Comparison of ENCODE assay signal across 21 cellular contexts in genomic region chr13:34127523-34127922, GRCh38.
DNase-seq lines count a peak whose midpoint lies in the region; ATAC-seq and TF ChIP-seq lines count a peak whose summit lies in the region.
"Had no signal": no experiment of that assay in that cellular context is flagged by ENCODE, and none has a peak within 500 bp of the region (broad histone marks: within the 10 kb centered on the region; RNA-seq: fewer than 3 reads in every experiment).

No MANE protein-coding gene starts in this region.

- no peaks in the 10 kb centered on the region for H3K36me3 ChIP-seq in H7 (replicated peaks; ENCODE audit: control insufficient read depth, insufficient read depth, low read length)
- H3K36me3 ChIP-seq in HUES6 (ENCODE audit: control insufficient read depth, insufficient read depth, low read length), result no peaks in the 10 kb centered on the region
- no peaks in the 10 kb centered on the region for H3K36me3 ChIP-seq in iPS-20b (ENCODE audit: insufficient read depth, low read depth, low read length)
- H3K36me3 ChIP-seq in lower lobe of right lung, result no peaks in the 10 kb centered on the region
- H3K36me3 ChIP-seq: BE2C; BLaER1 treated with 17β-estradiol and CSF1 and Interleukin-3, amounts not matched to agents 10 nM and 100 nM had no signal

- DNase-seq in H7, result peak; percentile 5
- DNase-seq in astrocyte of the cerebellum (ENCODE audit: low read depth), result peak; percentile 3
- no peak for DNase-seq in activated T-cell treated with anti-CD3 and anti-CD28 coated beads, Interleukin-2, amount 50 U/mL, for 72 hours
- no peak for DNase-seq in NCI-H2227 treated with DMSO at 0.1 percent for 48 hours (lab: John Stamatoyannopoulos, UW)
- DNase-seq in lower lobe of right lung, result no peak
- DNase-seq: 8988T; ACHN; AML-193; BE2C; CD4-positive, alpha-beta T cell; CD8-positive, alpha-beta memory T cell; DMS 273 treated with DMSO at 0.1 percent for 48 hours; DMS79; EL; GF-D8; HCEC 1CT had no signal

- H3K27me3 ChIP-seq in H7 (ENCODE audit: control insufficient read depth, insufficient read depth, low read length) (no peaks in the 10 kb centered on the region), HUES6 (ENCODE audit: control insufficient read depth, insufficient read depth, low read length) (no peaks in the 10 kb centered on the region), iPS-20b (ENCODE audit: insufficient read depth, low read length) (no peaks in the 10 kb centered on the region), lower lobe of right lung (ENCODE audit: low read depth) (no peaks in the 10 kb centered on the region)
- H3K27me3 ChIP-seq: BE2C; BLaER1 treated with 17β-estradiol and CSF1 and Interleukin-3, amounts not matched to agents 10 nM and 100 nM had no signal

- H3K9ac ChIP-seq in HUES6 (ENCODE audit: low read length) (no peak overlapping the region), iPS-20b (ENCODE audit: low read depth, low read length) (no peak overlapping the region)
- H3K9ac ChIP-seq: BLaER1 treated with 17β-estradiol and CSF1 and Interleukin-3, amounts not matched to agents 10 nM and 100 nM had no signal

- no peaks in the 10 kb centered on the region for H3K9me3 ChIP-seq in HUES6 (ENCODE audit: control insufficient read depth, insufficient read depth, low read depth, low read length)
- H3K9me3 ChIP-seq in iPS-20b (ENCODE audit: insufficient read depth, low read depth, low read length), result no peaks in the 10 kb centered on the region
- no peaks in the 10 kb centered on the region for H3K9me3 ChIP-seq in lower lobe of right lung
- H3K9me3 ChIP-seq: A549; BE2C; BLaER1 treated with 17β-estradiol and CSF1 and Interleukin-3, amounts not matched to agents 10 nM and 100 nM had no signal

- no peaks in the 10 kb centered on the region for H3K9me3 Mint-ChIP-seq in activated T-cell treated with anti-CD3 and anti-CD28 coated beads, Interleukin-2, amount 50 U/mL, for 72 hours
- H3K9me3 Mint-ChIP-seq: CD4-positive, alpha-beta T cell had no signal

- H3K36me3 Mint-ChIP-seq in activated T-cell treated with anti-CD3 and anti-CD28 coated beads, Interleukin-2, amount 50 U/mL, for 72 hours (ENCODE audit: insufficient read depth in 2 of 2), result no peaks in the 10 kb centered on the region
- H3K36me3 Mint-ChIP-seq: CD14-positive monocyte; CD8-positive, alpha-beta memory T cell had no signal

- H3K27ac Mint-ChIP-seq in activated T-cell treated with anti-CD3 and anti-CD28 coated beads, Interleukin-2, amount 50 U/mL, for 72 hours, result no peak overlapping the region
- H3K27ac Mint-ChIP-seq: CD14-positive monocyte; CD4-positive, alpha-beta T cell; CD8-positive, alpha-beta memory T cell had no signal

- no peak overlapping the region for H3K27ac ChIP-seq in HUES6 (ENCODE audit: low read depth, low read length)
- no peak overlapping the region for H3K27ac ChIP-seq in iPS-20b (ENCODE audit: low read length)
- H3K27ac ChIP-seq in lower lobe of right lung, result no peak overlapping the region
- H3K27ac ChIP-seq: A549; BLaER1 treated with 17β-estradiol and CSF1 and Interleukin-3, amounts not matched to agents 10 nM and 100 nM had no signal

- no peaks in the 10 kb centered on the region for H3K4me1 Mint-ChIP-seq in activated T-cell treated with anti-CD3 and anti-CD28 coated beads, Interleukin-2, amount 50 U/mL, for 72 hours (ENCODE audit: low read depth)
- H3K4me1 Mint-ChIP-seq: CD14-positive monocyte; CD8-positive, alpha-beta memory T cell had no signal

- ATAC-seq in activated T-cell treated with anti-CD3 and anti-CD28 coated beads, Interleukin-2, amount 50 U/mL, for 72 hours (replicated peaks in 1 of 2), result no peak
- no peak for ATAC-seq in lower lobe of right lung
- ATAC-seq: A549 had no signal

- H3K27me3 Mint-ChIP-seq in activated T-cell treated with anti-CD3 and anti-CD28 coated beads, Interleukin-2, amount 50 U/mL, for 72 hours (ENCODE audit: low read depth), result no peaks in the 10 kb centered on the region
- H3K27me3 Mint-ChIP-seq: CD4-positive, alpha-beta T cell; CD8-positive, alpha-beta memory T cell had no signal

- H3K4me1 ChIP-seq in HUES6 (ENCODE audit: control insufficient read depth, insufficient read depth, low read length) (peaks cover 21% of the 10 kb centered on the region; the same call in 1 of the 2 replicates), iPS-20b (ENCODE audit: insufficient read depth, low read length) (peaks cover 29% of the 10 kb centered on the region; the same call in 1 of the 2 replicates), lower lobe of right lung (no peaks in the 10 kb centered on the region)
- H3K4me1 ChIP-seq: BE2C; BLaER1 treated with 17β-estradiol and CSF1 and Interleukin-3, amounts not matched to agents 10 nM and 100 nM had no signal

- H3K4me3 ChIP-seq in H7 (ENCODE audit: insufficient read depth, low read depth, low read length) (no peak overlapping the region), HUES6 (ENCODE audit: low read depth, low read length) (0 out of 2 replicates have a peak overlapping the region, but pooled peaks have one; percentile 14), astrocyte of the cerebellum (ENCODE audit: low read depth, low read length) (no peak overlapping the region), iPS-20b (ENCODE audit: low read length) (0 out of 2 replicates have a peak overlapping the region, but pooled peaks have one; percentile 0), lower lobe of right lung (no peak overlapping the region)
- H3K4me3 ChIP-seq: A549; BLaER1 treated with 17β-estradiol and CSF1 and Interleukin-3, amounts not matched to agents 10 nM and 100 nM had no signal

- no peak overlapping the region for H3K4me3 Mint-ChIP-seq in activated T-cell treated with anti-CD3 and anti-CD28 coated beads, Interleukin-2, amount 50 U/mL, for 72 hours
- H3K4me3 Mint-ChIP-seq: CD14-positive monocyte; CD4-positive, alpha-beta T cell; CD8-positive, alpha-beta memory T cell had no signal

- TF ChIP-seq CTCF in astrocyte of the cerebellum (IDR thresholded peaks at IDR 0.05; ENCODE audit: low read depth, low read length, missing control alignments), result no peak
- TF ChIP-seq CTCF in lower lobe of right lung (IDR thresholded peaks at IDR 0.05), result no peak

- intact Hi-C loops in lower lobe of right lung (cut with DNase I), result no loop called here

- in situ Hi-C loops in astrocyte of the cerebellum (cut with HindIII; ENCODE audit: low sequenced_read_pairs), result no loop called here

Comparison
In these comparisons a context has a peak if more than half of its experiments do, and no peak if none do; other contexts are left out.
1. DNase-seq: peak in H7 (single experiment) and astrocyte of the cerebellum (single experiment); none in activated T-cell treated with anti-CD3 and anti-CD28 coated beads, Interleukin-2, amount 50 U/mL, for 72 hours (0 of 2), NCI-H2227 treated with DMSO at 0.1 percent for 48 hours (single experiment) and lower lobe of right lung (single experiment).
2. H3K4me3 ChIP-seq: peak in HUES6 (single experiment) and iPS-20b (single experiment); none in H7 (single experiment), astrocyte of the cerebellum (single experiment) and lower lobe of right lung (single experiment).